ENCODE assay signal across 18 cellular contexts in the genomic region with DNA sequence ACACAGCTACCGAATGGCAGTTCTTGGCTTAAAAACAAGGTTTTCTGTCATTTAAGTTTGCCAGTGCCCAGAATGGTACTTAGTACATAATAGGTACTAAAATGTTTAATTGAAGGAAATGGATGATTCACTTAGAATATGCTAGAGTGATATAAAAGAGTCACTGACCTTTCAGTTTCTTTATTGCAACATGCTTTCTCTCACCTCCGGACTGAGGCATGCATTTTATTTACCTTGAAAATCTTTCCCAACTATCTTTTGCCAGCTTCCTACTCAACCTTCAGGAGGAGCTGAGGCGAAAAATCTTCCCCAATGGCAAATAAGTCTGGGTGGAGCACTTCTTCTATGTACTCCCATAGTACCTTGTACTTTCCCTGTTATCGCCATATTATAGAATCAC.
DNase-seq lines count a peak whose midpoint lies in the region; ATAC-seq and TF ChIP-seq lines count a peak whose summit lies in the region.
"Had no signal": no experiment of that assay in that cellular context is flagged by ENCODE, and none has a peak within 500 bp of the region (broad histone marks: within the 10 kb centered on the region; RNA-seq: fewer than 3 reads in every experiment).

No MANE protein-coding gene starts in this region.

- H3K4me3 Mint-ChIP-seq in MCF 10A (ENCODE audit: unreplicated experiment), result no peak overlapping the region
- H3K4me3 Mint-ChIP-seq in nephron, result no peak overlapping the region
- H3K4me3 Mint-ChIP-seq: CD4-positive, alpha-beta memory T cell; H9 had no signal

- TF ChIP-seq POLR2A in breast epithelium (IDR thresholded peaks at IDR 0.05), result no peak
- TF ChIP-seq POLR2A in esophagus squamous epithelium (IDR thresholded peaks at IDR 0.05), result no peak

- H3K27ac Mint-ChIP-seq in MCF 10A (ENCODE audit: low read depth, unreplicated experiment) (no peak overlapping the region), nephron (peak overlapping the region; percentile 88 to 90 (median 89))
- H3K27ac Mint-ChIP-seq: CD4-positive, alpha-beta memory T cell; H9 had no signal

- CTCF ChIA-PET in MCF 10A (lab: Yijun Ruan, JAX), result interaction anchor here (0.5 to 0.7 kb wide), 3 partner anchors 99 to 338 kb away, joined by 3 read pairs; no protein-coding TSS in a partner anchor

- DNase-seq in MCF 10A (ENCODE audit: unreplicated experiment) (peak; percentile 55), breast epithelium (ENCODE audit: low spot score in 2 of 2) (no peak), epithelial cell of proximal tubule (ENCODE audit: low read depth) (peak; percentile 23), esophagus squamous epithelium (lab: John Stamatoyannopoulos, UW) (no peak)
- DNase-seq: AML-193; CD4-positive, alpha-beta memory T cell; DMS153; DMS79; GDM1; H9; IMR-90 had no signal

- H3K27me3 ChIP-seq in breast epithelium, result no peaks in the 10 kb centered on the region
- peaks cover 0 to 2% (median 0%) of the 10 kb centered on the region in 4 donors for H3K27me3 ChIP-seq in esophagus squamous epithelium

- H3K4me1 Mint-ChIP-seq in MCF 10A (ENCODE audit: insufficient read depth, unreplicated experiment) (peaks cover 15% of the 10 kb centered on the region), nephron (no peaks in the 10 kb centered on the region)
- H3K4me1 Mint-ChIP-seq: CD4-positive, alpha-beta memory T cell had no signal

- H3K4me1 ChIP-seq in breast epithelium, result no peaks in the 10 kb centered on the region
- peaks cover 0 to 8% (median 0%) of the 10 kb centered on the region in 3 donors for H3K4me1 ChIP-seq in esophagus squamous epithelium
- H3K4me1 ChIP-seq: A549 had no signal

- H3K36me3 ChIP-seq in breast epithelium (no peaks in the 10 kb centered on the region), esophagus squamous epithelium (no peaks in the 10 kb centered on the region)

- H3K36me3 Mint-ChIP-seq in MCF 10A (ENCODE audit: insufficient read depth, unreplicated experiment) (no peaks in the 10 kb centered on the region), nephron (ENCODE audit: low read depth) (no peaks in the 10 kb centered on the region)
- H3K36me3 Mint-ChIP-seq: CD4-positive, alpha-beta memory T cell had no signal

- intact Hi-C loops in MCF 10A (cut with micrococcal nuclease) (no loop called here), breast epithelium (cut with DNase I; ENCODE audit: low total_unique reads) (no loop called here), esophagus squamous epithelium (cut with DNase I) (no loop called here)

- ATAC-seq in GM21786 (IDR thresholded peaks at IDR 0.05; ENCODE audit: unreplicated experiment) (no peak), HG02981 (IDR thresholded peaks at IDR 0.05; ENCODE audit: unreplicated experiment) (no peak)
- ATAC-seq: A549 had no signal

- H3K4me3 ChIP-seq in breast epithelium (no peak overlapping the region), epithelial cell of proximal tubule (ENCODE audit: low read depth, low read length) (no peak overlapping the region), esophagus squamous epithelium (no peak overlapping the region)
- H3K4me3 ChIP-seq: A549 had no signal

- H3K9me3 Mint-ChIP-seq in MCF 10A (ENCODE audit: unreplicated experiment), result no peaks in the 10 kb centered on the region
- no peaks in the 10 kb centered on the region for H3K9me3 Mint-ChIP-seq in nephron
- H3K9me3 Mint-ChIP-seq: H9 had no signal

- TF ChIP-seq CTCF in MCF 10A (IDR thresholded peaks at IDR 0.05; ENCODE audit: unreplicated experiment) (no peak), breast epithelium (IDR thresholded peaks at IDR 0.05) (no peak), epithelial cell of proximal tubule (conservative IDR thresholded peaks at IDR 0.05; ENCODE audit: low read depth, low read length) (no peak), nephron (IDR thresholded peaks at IDR 0.05; ENCODE audit: unreplicated experiment in 3 of 3) (no peak), esophagus squamous epithelium (IDR thresholded peaks at IDR 0.05) (no peak)

- POLR2A ChIA-PET in MCF 10A (lab: Yijun Ruan, JAX), result interaction anchor here (0.6 kb wide), 1 partner anchor 10 kb away, joined by 3 read pairs; no protein-coding TSS in a partner anchor

- BruUV-seq in MCF 10A (replicated peaks; lab: Mats Ljungman, UMichigan), result no TSS peak

- H3K9me3 ChIP-seq in breast epithelium (no peaks in the 10 kb centered on the region), esophagus squamous epithelium (peaks cover 0 to 3% (median 0%) of the 10 kb centered on the region in 3 donors)
- H3K9me3 ChIP-seq: A549 had no signal

- H3K27me3 Mint-ChIP-seq in MCF 10A (ENCODE audit: insufficient read depth, unreplicated experiment) (peaks cover 19% of the 10 kb centered on the region), nephron (ENCODE audit: low read depth) (peaks cover 8% of the 10 kb centered on the region)

- WGBS in esophagus squamous epithelium, 2 donors, result 53 to 54% methylated on average over 4 of the region's 4 CpGs

- H3K27ac ChIP-seq in breast epithelium (no peak overlapping the region), esophagus squamous epithelium (peak overlapping the region in 1 of 4 donors; percentile 45)
- H3K27ac ChIP-seq: 22Rv1, A549, C4-2B, HL-60 had no signal

Comparison
In these comparisons a context has a peak if more than half of its experiments do, and no peak if none do; other contexts are left out.
1. DNase-seq: peak in MCF 10A (single experiment) and epithelial cell of proximal tubule (single experiment); none in breast epithelium (0 of 2) and esophagus squamous epithelium (single experiment).